In the genomic region with DNA sequence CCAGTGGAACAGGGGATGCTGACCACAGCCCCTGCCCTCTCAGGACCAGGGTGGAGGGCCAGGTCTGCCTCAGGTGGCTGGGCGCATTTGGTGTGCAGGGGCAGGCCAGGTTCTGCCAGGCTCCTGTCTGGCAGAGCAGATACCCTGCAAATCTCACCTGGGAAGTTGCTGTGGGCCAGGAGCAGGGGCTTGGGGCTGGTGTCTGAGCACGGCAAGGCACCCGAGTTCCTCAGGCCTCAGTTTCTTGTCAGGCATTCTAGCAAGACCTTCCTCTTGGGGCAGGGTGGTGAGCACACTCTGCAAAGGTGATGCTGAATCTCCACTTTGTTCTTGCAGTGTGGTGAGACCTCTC, we compare ENCODE assay signal across 11 cellular contexts. TPM values are rescaled to one million over a fixed set of nuclear protein-coding genes. Genes with fewer than 3 reads are reported as not detected.
DNase-seq lines count a peak whose midpoint lies in the region; ATAC-seq and TF ChIP-seq lines count a peak whose summit lies in the region.
"Had no signal": no experiment of that assay in that cellular context is flagged by ENCODE, and none has a peak within 500 bp of the region (broad histone marks: within the 10 kb centered on the region; RNA-seq: fewer than 3 reads in every experiment).

No MANE protein-coding gene starts in this region.

- H3K36me3 ChIP-seq in left ventricle myocardium inferior (no peaks in the 10 kb centered on the region), muscle layer of duodenum (ENCODE audit: control insufficient read depth in 1 of 2, insufficient read depth in 2 of 2, low read length in 2 of 2) (no peaks in the 10 kb centered on the region), vagina (no peaks in the 10 kb centered on the region)

- H3K4me1 ChIP-seq in left ventricle myocardium inferior (peaks cover 18% of the 10 kb centered on the region), muscle layer of duodenum (ENCODE audit: control insufficient read depth in 1 of 2, insufficient read depth in 2 of 2, low read length in 2 of 2) (peaks cover 0 to 14% of the 10 kb centered on the region in 2 donors), vagina (peaks cover 20% of the 10 kb centered on the region)

- peak overlapping the region; percentile 13 for H3K4me3 Mint-ChIP-seq in activated naive CD8-positive, alpha-beta T cell treated with anti-CD3 and anti-CD28 coated beads, Interleukin-2, amount 10 ng/mL, durations not matched to agents 7 days and 5 days

- H3K27ac Mint-ChIP-seq in activated naive CD8-positive, alpha-beta T cell treated with anti-CD3 and anti-CD28 coated beads, Interleukin-2, amount 10 ng/mL, durations not matched to agents 7 days and 5 days = peak overlapping the region; percentile 60

- intact Hi-C loops in left ventricle myocardium inferior (cut with micrococcal nuclease) = no loop called here
- intact Hi-C loops in cardiac septum (cut with DNase I) = loop anchor here (5.0 kb wide), 1 partner anchor 148 kb away; the partner anchor contains the start of gene UPF1
- intact Hi-C loops in vagina (cut with DNase I) = loop anchor here (10.0 kb wide), 1 partner anchor 160 kb away; no protein-coding TSS in a partner anchor

- POLR2A ChIA-PET in activated naive CD8-positive, alpha-beta T cell treated with anti-CD3 and anti-CD28 coated beads, Interleukin-2, amount 10 ng/mL, durations not matched to agents 7 days and 5 days (lab: Charles Lee) = interaction anchor here (1.0 to 1.1 kb wide), 2 partner anchors 16 to 147 kb away, joined by 3 to 5 read pairs; partner anchors contain the start of gene UPF1

- no peak for ATAC-seq in activated naive CD8-positive, alpha-beta T cell treated with anti-CD3 and anti-CD28 coated beads, Interleukin-2, amount 10 ng/mL, durations not matched to agents 7 days and 5 days (ENCODE audit: low read depth)
- ATAC-seq in GM21737 (IDR thresholded peaks at IDR 0.05; ENCODE audit: unreplicated experiment) (no peak), GM18909 (IDR thresholded peaks at IDR 0.05; ENCODE audit: poor library complexity, unreplicated experiment) (no peak)

- DNase-seq in left ventricle myocardium inferior (no peak), cardiac septum (ENCODE audit: low spot score) (no peak), vagina (ENCODE audit: extremely low spot score in 2 of 2) (no peak), dedifferentiated amniotic fluid mesenchymal stem cell (ENCODE audit: extremely low spot score) (no peak)
- DNase-seq in activated naive CD8-positive, alpha-beta T cell treated with anti-CD3 and anti-CD28 coated beads, Interleukin-2, amount 10 ng/mL, durations not matched to agents 7 days and 5 days = no peak
- DNase-seq: activated CD8-positive, alpha-beta memory T cell treated with anti-CD3 and anti-CD28 coated beads for 24 hours; NCI-H774; occipital lobe had no signal

- H3K27me3 ChIP-seq in left ventricle myocardium inferior (ENCODE audit: low read depth) (no peaks in the 10 kb centered on the region), muscle layer of duodenum (ENCODE audit: low read depth, low read length) (no peaks in the 10 kb centered on the region), vagina (no peaks in the 10 kb centered on the region)

- no peaks in the 10 kb centered on the region for H3K9me3 Mint-ChIP-seq in activated naive CD8-positive, alpha-beta T cell treated with anti-CD3 and anti-CD28 coated beads, Interleukin-2, amount 10 ng/mL, durations not matched to agents 7 days and 5 days

- H3K27me3 Mint-ChIP-seq in activated naive CD8-positive, alpha-beta T cell treated with anti-CD3 and anti-CD28 coated beads, Interleukin-2, amount 10 ng/mL, durations not matched to agents 7 days and 5 days = no peaks in the 10 kb centered on the region

- H3K4me3 ChIP-seq in left ventricle myocardium inferior = peak overlapping the region; percentile 70
- peak overlapping the region; percentile 50 to 57 for H3K4me3 ChIP-seq in muscle layer of duodenum (ENCODE audit: low read depth in 1 of 2, low read length in 2 of 2)
- peak overlapping the region in 1 of 2 donors; percentile 64 for H3K4me3 ChIP-seq in vagina

- TF ChIP-seq CTCF in left ventricle myocardium inferior (IDR thresholded peaks at IDR 0.05; ENCODE audit: borderline replicate concordance) (no peak), vagina (IDR thresholded peaks at IDR 0.05) (no peak)

- no peaks in the 10 kb centered on the region for H3K36me3 Mint-ChIP-seq in activated naive CD8-positive, alpha-beta T cell treated with anti-CD3 and anti-CD28 coated beads, Interleukin-2, amount 10 ng/mL, durations not matched to agents 7 days and 5 days

- no peak for TF ChIP-seq POLR2A in vagina (IDR thresholded peaks at IDR 0.05)

- H3K4me1 Mint-ChIP-seq in activated naive CD8-positive, alpha-beta T cell treated with anti-CD3 and anti-CD28 coated beads, Interleukin-2, amount 10 ng/mL, durations not matched to agents 7 days and 5 days = peaks cover 11% of the 10 kb centered on the region

- no peaks in the 10 kb centered on the region for H3K9me3 ChIP-seq in left ventricle myocardium inferior (replicated peaks)
- H3K9me3 ChIP-seq in muscle layer of duodenum (ENCODE audit: control insufficient read depth in 1 of 2, low read length in 2 of 2) = no peaks in the 10 kb centered on the region
- no peaks in the 10 kb centered on the region for H3K9me3 ChIP-seq in vagina

- H3K27ac ChIP-seq in left ventricle myocardium inferior (replicated peaks) (no peak overlapping the region), muscle layer of duodenum (ENCODE audit: low read length) (no peak overlapping the region), vagina (peak overlapping the region; percentile 68)

RNA-seq across cellular contexts. Expression of gene CRTC1, which starts 1.1 kb away (rescaled TPM):
- total RNA-seq in left ventricle myocardium inferior = 9.7 TPM
- total RNA-seq in cardiac septum = 8.8 TPM
- 10 to 100 TPM; 10.3 to 11.8 TPM for total RNA-seq in activated naive CD8-positive, alpha-beta T cell treated with anti-CD3 and anti-CD28 coated beads, Interleukin-2, amount 10 ng/mL, durations not matched to agents 7 days and 5 days
- total RNA-seq in vagina = 7.4 TPM

RNA-seq across cellular contexts. Expression of gene KLHL26, which starts 47.8 kb away (rescaled TPM):
- total RNA-seq in left ventricle myocardium inferior = 6.2 TPM
- 5.4 TPM for total RNA-seq in cardiac septum
- 10 to 100 TPM; 13.6 to 14.3 TPM for total RNA-seq in activated naive CD8-positive, alpha-beta T cell treated with anti-CD3 and anti-CD28 coated beads, Interleukin-2, amount 10 ng/mL, durations not matched to agents 7 days and 5 days
- 8.3 TPM for total RNA-seq in vagina
